In the genomic region with DNA sequence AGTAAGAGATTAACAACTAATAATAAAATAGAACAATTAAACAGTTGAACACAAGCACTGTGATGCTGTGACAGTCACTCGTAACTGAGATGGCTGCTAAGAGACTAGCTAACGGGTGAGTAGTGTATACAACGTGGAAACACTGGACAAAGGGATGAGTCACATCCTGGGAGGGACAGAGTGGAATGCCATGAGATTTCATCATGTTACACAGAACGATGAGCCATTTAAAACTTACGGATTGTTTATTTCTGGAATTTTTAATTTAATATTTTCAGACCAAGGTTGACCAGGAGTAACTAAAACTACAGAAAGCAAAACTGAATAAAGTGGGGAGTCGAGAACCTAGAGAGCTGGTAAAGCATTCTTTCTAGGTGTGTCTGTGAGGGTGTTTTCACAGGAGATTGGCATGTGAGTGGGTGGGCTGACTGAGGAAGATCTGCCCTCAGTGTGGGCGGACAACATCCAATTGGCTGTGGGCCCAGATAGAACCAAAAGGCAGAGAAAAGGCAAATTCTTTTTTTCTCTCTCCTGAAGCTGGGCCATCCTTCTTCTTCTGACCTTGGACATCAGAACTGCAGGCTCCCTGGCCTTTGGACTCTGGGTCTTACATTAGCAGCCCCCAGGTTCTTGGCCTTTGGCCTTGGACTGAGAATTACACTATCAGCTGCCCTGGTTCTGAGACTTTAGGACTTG, we compare ENCODE assay signal across 1 cellular context.
TF ChIP-seq lines count a peak whose summit lies in the region.

No MANE protein-coding gene starts in this region.

TF ChIP-seq in K562, 482 proteins besides CTCF, POLR2A, EP300 and RAD21 (continued from another document and continues in another):
- TF ChIP-seq, protein P1, sequence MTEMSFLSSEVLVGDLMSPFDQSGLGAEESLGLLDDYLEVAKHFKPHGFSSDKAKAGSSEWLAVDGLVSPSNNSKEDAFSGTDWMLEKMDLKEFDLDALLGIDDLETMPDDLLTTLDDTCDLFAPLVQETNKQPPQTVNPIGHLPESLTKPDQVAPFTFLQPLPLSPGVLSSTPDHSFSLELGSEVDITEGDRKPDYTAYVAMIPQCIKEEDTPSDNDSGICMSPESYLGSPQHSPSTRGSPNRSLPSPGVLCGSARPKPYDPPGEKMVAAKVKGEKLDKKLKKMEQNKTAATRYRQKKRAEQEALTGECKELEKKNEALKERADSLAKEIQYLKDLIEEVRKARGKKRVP (CRISPR knock-in tag; IDR thresholded peaks at IDR 0.05): peak; percentile 90
- TF ChIP-seq ARID1B (IDR thresholded peaks at IDR 0.05): peak; percentile 75
- TF ChIP-seq, protein P2, sequence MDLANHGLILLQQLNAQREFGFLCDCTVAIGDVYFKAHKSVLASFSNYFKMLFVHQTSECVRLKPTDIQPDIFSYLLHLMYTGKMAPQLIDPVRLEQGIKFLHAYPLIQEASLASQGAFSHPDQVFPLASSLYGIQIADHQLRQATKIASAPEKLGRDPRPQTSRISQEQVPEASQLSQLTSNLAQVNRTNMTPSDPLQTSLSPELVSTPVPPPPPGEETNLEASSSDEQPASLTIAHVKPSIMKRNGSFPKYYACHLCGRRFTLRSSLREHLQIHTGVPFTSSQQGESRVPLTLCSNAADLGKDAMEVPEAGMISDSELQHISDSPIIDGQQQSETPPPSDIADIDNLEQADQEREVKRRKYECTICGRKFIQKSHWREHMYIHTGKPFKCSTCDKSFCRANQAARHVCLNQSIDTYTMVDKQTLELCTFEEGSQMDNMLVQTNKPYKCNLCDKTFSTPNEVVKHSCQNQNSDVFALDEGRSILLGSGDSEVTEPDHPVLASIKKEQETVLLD (IDR thresholded peaks at IDR 0.05): no peak
- TF ChIP-seq FOXP1 (CRISPR knock-in tag; IDR thresholded peaks at IDR 0.05): no peak
- no peak for TF ChIP-seq NR2C1 (IDR thresholded peaks at IDR 0.05)
- TF ChIP-seq NR2C1 (tag; IDR thresholded peaks at IDR 0.05): peak; percentile 42; the same call in 1 of the 2 replicates
- 0 out of 2 replicates have a peak, but pooled peaks have one; percentile 20 for TF ChIP-seq MTA3 (IDR thresholded peaks at IDR 0.05; ENCODE audit: borderline replicate concordance)
- TF ChIP-seq, protein P3, sequence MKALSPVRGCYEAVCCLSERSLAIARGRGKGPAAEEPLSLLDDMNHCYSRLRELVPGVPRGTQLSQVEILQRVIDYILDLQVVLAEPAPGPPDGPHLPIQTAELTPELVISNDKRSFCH (CRISPR knock-in tag; IDR thresholded peaks at IDR 0.05): no peak
- TF ChIP-seq, protein P3 (tag; IDR thresholded peaks at IDR 0.05): no peak
- TF ChIP-seq PRMT5 (CRISPR knock-in tag; IDR thresholded peaks at IDR 0.05): no peak
- TF ChIP-seq DLX4 (CRISPR knock-in tag; IDR thresholded peaks at IDR 0.05): no peak
- TF ChIP-seq JUN (IDR thresholded peaks at IDR 0.05; ENCODE audit: borderline replicate concordance, low read depth, low read length): peak; percentile 95
- no peak; the same call in 1 of the 2 replicates for TF ChIP-seq JUN (CRISPR knock-in tag; IDR thresholded peaks at IDR 0.05; ENCODE audit: borderline replicate concordance)
- no peak for TF ChIP-seq PRDM10 (IDR thresholded peaks at IDR 0.05; ENCODE audit: partially characterized antibody)
- TF ChIP-seq, protein P4, sequence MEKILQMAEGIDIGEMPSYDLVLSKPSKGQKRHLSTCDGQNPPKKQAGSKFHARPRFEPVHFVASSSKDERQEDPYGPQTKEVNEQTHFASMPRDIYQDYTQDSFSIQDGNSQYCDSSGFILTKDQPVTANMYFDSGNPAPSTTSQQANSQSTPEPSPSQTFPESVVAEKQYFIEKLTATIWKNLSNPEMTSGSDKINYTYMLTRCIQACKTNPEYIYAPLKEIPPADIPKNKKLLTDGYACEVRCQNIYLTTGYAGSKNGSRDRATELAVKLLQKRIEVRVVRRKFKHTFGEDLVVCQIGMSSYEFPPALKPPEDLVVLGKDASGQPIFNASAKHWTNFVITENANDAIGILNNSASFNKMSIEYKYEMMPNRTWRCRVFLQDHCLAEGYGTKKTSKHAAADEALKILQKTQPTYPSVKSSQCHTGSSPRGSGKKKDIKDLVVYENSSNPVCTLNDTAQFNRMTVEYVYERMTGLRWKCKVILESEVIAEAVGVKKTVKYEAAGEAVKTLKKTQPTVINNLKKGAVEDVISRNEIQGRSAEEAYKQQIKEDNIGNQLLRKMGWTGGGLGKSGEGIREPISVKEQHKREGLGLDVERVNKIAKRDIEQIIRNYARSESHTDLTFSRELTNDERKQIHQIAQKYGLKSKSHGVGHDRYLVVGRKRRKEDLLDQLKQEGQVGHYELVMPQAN (IDR thresholded peaks at IDR 0.05; ENCODE audit: borderline replicate concordance): no peak
- no peak for TF ChIP-seq ZNF232 (CRISPR knock-in tag; IDR thresholded peaks at IDR 0.05)
- peak; percentile 86 for TF ChIP-seq EP400 (IDR thresholded peaks at IDR 0.05)
- TF ChIP-seq SPI1 (IDR thresholded peaks at IDR 0.05; ENCODE audit: borderline replicate concordance, low read depth, low read length): no peak
- no peak for TF ChIP-seq XRCC4 (IDR thresholded peaks at IDR 0.05; ENCODE audit: extremely low read depth, insufficient read depth, insufficient read length)
- no peak for TF ChIP-seq KAT8 (IDR thresholded peaks at IDR 0.05; ENCODE audit: low read depth)
- peak; percentile 67 for TF ChIP-seq BRD9 (IDR thresholded peaks at IDR 0.05; ENCODE audit: low read depth, partially characterized antibody)
- no peak for TF ChIP-seq ZNF75A (CRISPR knock-in tag; IDR thresholded peaks at IDR 0.05)
- TF ChIP-seq RBFOX2 (IDR thresholded peaks at IDR 0.05; ENCODE audit: low read depth, low read length): peak; percentile 51; the same call in 1 of the 2 replicates
- no peak for TF ChIP-seq HBP1 (CRISPR knock-in tag; IDR thresholded peaks at IDR 0.05)
- TF ChIP-seq CAMTA2 (CRISPR knock-in tag; conservative IDR thresholded peaks at IDR 0.05): no peak
- TF ChIP-seq, protein P5, sequence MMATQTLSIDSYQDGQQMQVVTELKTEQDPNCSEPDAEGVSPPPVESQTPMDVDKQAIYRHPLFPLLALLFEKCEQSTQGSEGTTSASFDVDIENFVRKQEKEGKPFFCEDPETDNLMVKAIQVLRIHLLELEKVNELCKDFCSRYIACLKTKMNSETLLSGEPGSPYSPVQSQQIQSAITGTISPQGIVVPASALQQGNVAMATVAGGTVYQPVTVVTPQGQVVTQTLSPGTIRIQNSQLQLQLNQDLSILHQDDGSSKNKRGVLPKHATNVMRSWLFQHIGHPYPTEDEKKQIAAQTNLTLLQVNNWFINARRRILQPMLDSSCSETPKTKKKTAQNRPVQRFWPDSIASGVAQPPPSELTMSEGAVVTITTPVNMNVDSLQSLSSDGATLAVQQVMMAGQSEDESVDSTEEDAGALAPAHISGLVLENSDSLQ (IDR thresholded peaks at IDR 0.05): peak; percentile 91
- no peak for TF ChIP-seq ZBTB40 (IDR thresholded peaks at IDR 0.05)
- TF ChIP-seq ZBTB40 (CRISPR knock-in tag; IDR thresholded peaks at IDR 0.05): no peak
- TF ChIP-seq NEUROD1 (IDR thresholded peaks at IDR 0.05; ENCODE audit: borderline replicate concordance, low read depth, low read length, partially characterized antibody): peak; percentile 84
- peak; percentile 83 for TF ChIP-seq TEAD4 (IDR thresholded peaks at IDR 0.05; ENCODE audit: low read length)
- TF ChIP-seq TEAD4 (CRISPR knock-in tag; IDR thresholded peaks at IDR 0.05; ENCODE audit: borderline replicate concordance): no peak
- no peak for TF ChIP-seq HNRNPL (IDR thresholded peaks at IDR 0.05; ENCODE audit: low read depth, low read length)
